In genomic region chr10:54622017-54622416, GRCh38 we compare ENCODE assay signal across 21 cellular contexts.
DNase-seq lines count a peak whose midpoint lies in the region; ATAC-seq, FAIRE-seq and TF ChIP-seq lines count a peak whose summit lies in the region.
"Had no signal": no experiment of that assay in that cellular context is flagged by ENCODE, and none has a peak within 500 bp of the region (broad histone marks: within the 10 kb centered on the region; RNA-seq: fewer than 3 reads in every experiment).

No MANE protein-coding gene starts in this region.

- peak overlapping the region; percentile 68 for H3K4me2 ChIP-seq in PC-3 (ENCODE audit: low read length)
- H3K4me2 ChIP-seq in neuronal stem cell (ENCODE audit: insufficient read depth, low read length, poor library complexity, severe bottlenecking), result no peak overlapping the region

- intact Hi-C loops in PC-3 (cut with micrococcal nuclease), result no loop called here
- intact Hi-C loops in left colon (cut with DNase I, micrococcal nuclease), result no loop called here

- no peak overlapping the region for H2BK5ac ChIP-seq in neuronal stem cell (ENCODE audit: low read length)

- no peak overlapping the region for H3K14ac ChIP-seq in neuronal stem cell (ENCODE audit: low read length)

- no peak overlapping the region for H3K4ac ChIP-seq in neuronal stem cell (ENCODE audit: low read length)

- CTCF ChIA-PET in PC-3 (lab: Charles Lee), result no interaction called here

- H3K27ac ChIP-seq in PC-3 (ENCODE audit: low read length), result no peak overlapping the region
- no peak overlapping the region for H3K27ac ChIP-seq in neuronal stem cell (replicated peaks; ENCODE audit: low read length)

- POLR2A ChIA-PET in PC-3 (lab: Charles Lee; ENCODE audit: unreplicated experiment), result no interaction called here

- H3K79me1 ChIP-seq in neuronal stem cell (ENCODE audit: low read depth, low read length), result no peaks in the 10 kb centered on the region

- no peak overlapping the region for H4K8ac ChIP-seq in neuronal stem cell (ENCODE audit: low read depth, low read length)

- no CpG with 5 or more reads among the region's 3 CpGs for WGBS in neuronal stem cell (ENCODE audit: extremely low coverage in 2 of 2, insufficient read length in 2 of 2, insufficient replicate concordance in 1 of 2), 2 donors

- no peak overlapping the region for H2BK15ac ChIP-seq in neuronal stem cell (ENCODE audit: low read length)

- DNase-seq in H54 (ENCODE audit: insufficient read length, low spot score), result no peak
- no peak for DNase-seq in PC-3
- DNase-seq in adipocyte (ENCODE audit: low read depth), result no peak
- DNase-seq in neuronal stem cell (ENCODE audit: low spot score), result no peak
- no peak for DNase-seq in amygdala (lab: John Stamatoyannopoulos, UW)
- no peak for DNase-seq in left colon
- DNase-seq in activated CD8-positive, alpha-beta memory T cell treated with anti-CD3 and anti-CD28 coated beads, Interleukin-2, amount 50 U/mL, for 4 hours, result no peak
- DNase-seq: CD4-positive, alpha-beta T cell; COR-L47; DMS 273 treated with DMSO at 0.1 percent for 48 hours; DMS79 treated with DMSO at 0.1 percent for 48 hours; KG1; MV-4-11; NCI-H1105 treated with DMSO at 0.1 percent for 48 hours; NCI-H2081; NCI-H2171; NCI-H526 treated with DMSO at 0.1 percent for 48 hours; SIG-M5; T-cell had no signal

- no peak overlapping the region for H2AK5ac ChIP-seq in neuronal stem cell (ENCODE audit: low read depth, low read length)

- H4K91ac ChIP-seq in neuronal stem cell (ENCODE audit: low read depth, low read length, poor library complexity), result no peak overlapping the region

- H3K9ac ChIP-seq in PC-3 (ENCODE audit: low read length), result no peak overlapping the region
- H3K9ac ChIP-seq in adipocyte (ENCODE audit: low read length), result no peak overlapping the region
- H3K9ac ChIP-seq in neuronal stem cell (ENCODE audit: low read depth, low read length, poor library complexity), result no peak overlapping the region

- H3K9me2 ChIP-seq in PC-3 (replicated peaks; ENCODE audit: low read length), result no peaks in the 10 kb centered on the region

- no peaks in the 10 kb centered on the region for H3K27me3 ChIP-seq in PC-3 (ENCODE audit: low read length)
- H3K27me3 ChIP-seq in adipocyte (replicated peaks; ENCODE audit: control insufficient read depth, insufficient read depth, low read length), result no peaks in the 10 kb centered on the region
- no peaks in the 10 kb centered on the region for H3K27me3 ChIP-seq in neuronal stem cell (ENCODE audit: control insufficient read depth in 3 of 3, insufficient read depth in 3 of 3, low read depth in 1 of 3, low read length in 3 of 3)

- no peak overlapping the region for H3K23ac ChIP-seq in neuronal stem cell (ENCODE audit: low read depth, low read length, poor library complexity)

- BruUV-seq in PC-3 (replicated peaks; lab: Mats Ljungman, UMichigan), result no TSS peak

- H2BK120ac ChIP-seq in neuronal stem cell (ENCODE audit: low read depth, low read length), result no peak overlapping the region

- no peak for TF ChIP-seq CTCF in PC-3 (conservative IDR thresholded peaks at IDR 0.05; ENCODE audit: low read depth, low read length)

- no peaks in the 10 kb centered on the region for H4K20me1 ChIP-seq in PC-3 (ENCODE audit: low read length)

- ATAC-seq in PC-3, result peak; percentile 75
- ATAC-seq in left colon, result no peak
- ATAC-seq: T-cell had no signal

- no peak overlapping the region for H3K18ac ChIP-seq in neuronal stem cell (ENCODE audit: low read length)

- TF ChIP-seq POLR2A in H54 (IDR thresholded peaks at IDR 0.05; ENCODE audit: low read depth, low read length), result no peak

- peak; percentile 57 for FAIRE-seq in H54 (lab: Jason Lieb, UNC)
- FAIRE-seq: GM12891 had no signal

- H2AFZ ChIP-seq in PC-3 (ENCODE audit: low read length) (peak overlapping the region; percentile 76), neuronal stem cell (ENCODE audit: low read length) (peak overlapping the region; percentile 53)

- no peaks in the 10 kb centered on the region for H3K4me1 ChIP-seq in PC-3 (ENCODE audit: insufficient read depth, low read length)
- H3K4me1 ChIP-seq in adipocyte (ENCODE audit: control insufficient read depth, insufficient read depth, low read length), result no peaks in the 10 kb centered on the region
- no peaks in the 10 kb centered on the region for H3K4me1 ChIP-seq in neuronal stem cell (ENCODE audit: control insufficient read depth in 2 of 2, insufficient read depth in 1 of 2, low read depth in 1 of 2, low read length in 2 of 2)
- H3K4me1 ChIP-seq: HAP-1 had no signal

- peak overlapping the region; percentile 41 for H3K4me3 ChIP-seq in PC-3 (ENCODE audit: low read length)
- H3K4me3 ChIP-seq in adipocyte (ENCODE audit: low read length), result peak overlapping the region; percentile 59
- H3K4me3 ChIP-seq in neuronal stem cell (ENCODE audit: low read length in 2 of 2), result no peak overlapping the region
- H3K4me3 ChIP-seq: HAP-1 had no signal

- H3K36me3 ChIP-seq in PC-3 (ENCODE audit: low read depth, low read length) (no peaks in the 10 kb centered on the region), adipocyte (ENCODE audit: control insufficient read depth, insufficient read depth, low read length, severe bottlenecking) (no peaks in the 10 kb centered on the region), neuronal stem cell (replicated peaks in 1 of 2; ENCODE audit: control insufficient read depth in 2 of 2, insufficient read depth in 2 of 2, low read length in 2 of 2) (no peaks in the 10 kb centered on the region)
- H3K36me3 ChIP-seq: HAP-1 had no signal

- no peaks in the 10 kb centered on the region for H3F3A ChIP-seq in PC-3 (ENCODE audit: low read length, unreplicated experiment)

- no peak overlapping the region for H2BK12ac ChIP-seq in neuronal stem cell (ENCODE audit: low read length)

- H3K9me3 ChIP-seq in PC-3 (ENCODE audit: low read length) (no peaks in the 10 kb centered on the region), adipocyte (ENCODE audit: control insufficient read depth, low read length) (no peaks in the 10 kb centered on the region), neuronal stem cell (replicated peaks in 1 of 2; ENCODE audit: control insufficient read depth in 2 of 2, insufficient read depth in 1 of 2, low read depth in 1 of 2, low read length in 2 of 2) (no peaks in the 10 kb centered on the region)
- H3K9me3 ChIP-seq: HAP-1 had no signal

- H3K79me2 ChIP-seq in PC-3 (ENCODE audit: low read length), result no peaks in the 10 kb centered on the region

Comparison
In these comparisons a context has a peak if more than half of its experiments do, and no peak if none do; other contexts are left out.
1. H3K4me3 ChIP-seq: peak in PC-3 (single experiment) and adipocyte (single experiment); none in neuronal stem cell (0 of 2).